21 cellular contexts compared by ENCODE assay signal in genomic region chr6:2777249-2777648, GRCh38.
"Had no signal": no experiment of that assay in that cellular context is flagged by ENCODE, and none has a peak within 500 bp of the region (broad histone marks: within the 10 kb centered on the region; RNA-seq: fewer than 3 reads in every experiment).

No MANE protein-coding gene starts in this region.

- H3K27me3 Mint-ChIP-seq: naive B cell; stimulated activated memory B cell treated with anti-CD40 and anti-IgM and Interleukin-4, amounts not matched to agents 10 μg/mL and 1 μg/mL and 100 μg/mL, for 72 hours; stimulated activated naive CD8-positive, alpha-beta T cell treated with anti-CD3 and anti-CD28 coated beads, Interleukin-15, amount 100 ng/mL, for 72 hours had no signal

- H3K4me3 ChIP-seq: heart left ventricle, psoas muscle, right lobe of liver, testis, tibial nerve, upper lobe of right lung, vagina had no signal

- H3K4me3 Mint-ChIP-seq: endodermal cell; naive B cell; nephron progenitor cell; stimulated activated memory B cell treated with anti-CD40 and anti-IgM and Interleukin-4, amounts not matched to agents 10 μg/mL and 1 μg/mL and 100 μg/mL, for 72 hours; stimulated activated naive CD8-positive, alpha-beta T cell treated with anti-CD3 and anti-CD28 coated beads, Interleukin-15, amount 100 ng/mL, for 72 hours had no signal

- ATAC-seq: esophagus mucosa; heart left ventricle; psoas muscle; right lobe of liver; stimulated activated memory B cell treated with anti-CD40 and anti-IgM and Interleukin-4, amounts not matched to agents 10 μg/mL and 1 μg/mL and 100 μg/mL, for 72 hours; stimulated activated naive CD8-positive, alpha-beta T cell treated with anti-CD3 and anti-CD28 coated beads, Interleukin-15, amount 100 ng/mL, for 72 hours; upper lobe of right lung had no signal

- H3K4me1 Mint-ChIP-seq: endodermal cell had no signal

- DNase-seq: effector CD4-positive, alpha-beta T cell; endodermal cell; heart left ventricle; hippocampal formation; kidney glomerular epithelial cell; mesendoderm; naive B cell; nephron progenitor cell; psoas muscle; retina; right lobe of liver; stimulated activated CD4-positive, alpha-beta T cell treated with anti-CD3 and anti-CD28 coated beads, Interleukin-4, amount 100 ng/mL, for 1 hour; stimulated activated CD8-positive, alpha-beta memory T cell treated with anti-CD3 and anti-CD28 coated beads, Interleukin-4, amount 100 ng/mL, for 48 hours; stimulated activated naive CD8-positive, alpha-beta T cell treated with anti-CD3 and anti-CD28 coated beads, Interleukin-15, amount 100 ng/mL, for 72 hours; testis; upper lobe of right lung had no signal

- H3K9me3 Mint-ChIP-seq: endodermal cell; naive B cell; nephron progenitor cell; stimulated activated memory B cell treated with anti-CD40 and anti-IgM and Interleukin-4, amounts not matched to agents 10 μg/mL and 1 μg/mL and 100 μg/mL, for 72 hours; stimulated activated naive CD8-positive, alpha-beta T cell treated with anti-CD3 and anti-CD28 coated beads, Interleukin-15, amount 100 ng/mL, for 72 hours had no signal

- H3K27ac Mint-ChIP-seq: endodermal cell; nephron progenitor cell; stimulated activated memory B cell treated with anti-CD40 and anti-IgM and Interleukin-4, amounts not matched to agents 10 μg/mL and 1 μg/mL and 100 μg/mL, for 72 hours; stimulated activated naive CD8-positive, alpha-beta T cell treated with anti-CD3 and anti-CD28 coated beads, Interleukin-15, amount 100 ng/mL, for 72 hours had no signal

- H3K4me1 ChIP-seq: testis, upper lobe of right lung had no signal

- H3K27ac ChIP-seq: heart left ventricle, neutrophil, psoas muscle, right lobe of liver, testis, tibial nerve, upper lobe of right lung, vagina had no signal

- H3K9me3 ChIP-seq: heart left ventricle, neutrophil, psoas muscle, right lobe of liver, testis, tibial nerve, upper lobe of right lung, vagina had no signal

- H3K27me3 ChIP-seq: heart left ventricle, neutrophil, right lobe of liver, testis, tibial nerve, upper lobe of right lung, vagina had no signal
